In the genomic region with DNA sequence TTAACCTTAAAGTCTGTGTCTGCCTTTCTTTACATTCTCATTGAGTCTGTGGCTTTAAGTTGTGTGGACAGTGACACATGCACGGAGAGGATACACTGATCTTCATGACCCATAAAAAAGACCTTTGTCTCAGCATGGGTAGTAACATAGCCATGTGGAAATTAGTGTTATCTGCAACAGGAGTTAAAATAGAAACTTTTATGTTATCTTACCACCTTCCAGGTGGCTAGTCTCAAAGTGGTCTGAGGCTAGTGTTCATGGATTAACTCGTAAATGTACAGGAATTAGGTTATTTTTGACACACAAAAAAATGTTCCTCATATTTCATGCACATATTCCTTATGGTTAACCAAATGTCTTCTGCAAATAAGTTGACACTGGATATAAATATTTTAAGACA, we compare ENCODE assay signal across 1 cellular context.
TF ChIP-seq lines count a peak whose summit lies in the region.

No MANE protein-coding gene starts in this region.

TF ChIP-seq in GM23338, 12 proteins besides CTCF, POLR2A, EP300 and RAD21 (continued from another document):
- no peak for TF ChIP-seq ZNF114 (CRISPR knock-in tag; IDR thresholded peaks at IDR 0.05)
